In genomic region chr6:12103158-12103557, GRCh38 we compare ENCODE assay signal across 29 cellular contexts.
DNase-seq lines count a peak whose midpoint lies in the region; ATAC-seq and TF ChIP-seq lines count a peak whose summit lies in the region.
"Had no signal": no experiment of that assay in that cellular context is flagged by ENCODE, and none has a peak within 500 bp of the region (broad histone marks: within the 10 kb centered on the region; RNA-seq: fewer than 3 reads in every experiment).

No MANE protein-coding gene starts in this region.

- no peaks in the 10 kb centered on the region; the same call in 1 of the 2 replicates for H3K9me3 ChIP-seq in SK-N-SH
- H3K9me3 ChIP-seq in endodermal cell (ENCODE audit: control insufficient read depth, low read length): peaks cover 14% of the 10 kb centered on the region
- H3K9me3 ChIP-seq: A549, gastroesophageal sphincter, ovary, SJCRH30, suprapubic skin, upper lobe of right lung had no signal

- no peaks in the 10 kb centered on the region for H3K27me3 Mint-ChIP-seq in endodermal cell (ENCODE audit: insufficient read depth)
- H3K27me3 Mint-ChIP-seq: activated naive CD8-positive, alpha-beta T cell; CD4-positive, alpha-beta memory T cell; T-cell had no signal

- H2AFZ ChIP-seq in SK-N-SH (ENCODE audit: low read depth): no peak overlapping the region

- peaks cover 9% of the 10 kb centered on the region for H3K4me1 Mint-ChIP-seq in endodermal cell

- peaks cover 0 to 11% of the 10 kb centered on the region in 2 experiments for H3K36me3 ChIP-seq in SK-N-SH (replicated peaks in 1 of 2; ENCODE audit: control insufficient read depth in 1 of 2, insufficient read depth in 2 of 2, low read length in 1 of 2)
- no peaks in the 10 kb centered on the region for H3K36me3 ChIP-seq in endodermal cell (ENCODE audit: control insufficient read depth, insufficient read depth, low read length)
- H3K36me3 ChIP-seq: ovary, SJCRH30, suprapubic skin, upper lobe of right lung had no signal

- H3K27ac ChIP-seq in SK-N-SH (ENCODE audit: low read depth in 2 of 2, low read length in 1 of 2) (no peak overlapping the region; a peak in 1 of 4 replicates), endodermal cell (ENCODE audit: low read depth, low read length) (no peak overlapping the region), RWPE1 (no peak overlapping the region)
- H3K27ac ChIP-seq: A549, gastroesophageal sphincter, ovary, SJCRH30, suprapubic skin, upper lobe of right lung had no signal

- peak overlapping the region; percentile 44 for H3K27ac Mint-ChIP-seq in endodermal cell

- WGBS in SK-N-SH (ENCODE audit: low lambda C conversion rate): 86% methylated on average over 3 of the region's 3 CpGs
- WGBS in endodermal cell (ENCODE audit: insufficient coverage in 1 of 2, insufficient read length in 1 of 2), 2 experiments: 96 to 100% methylated on average over 2 of the region's 3 CpGs

- peaks cover 5% of the 10 kb centered on the region in 2 experiments; a peak in 3 of 4 replicates for H3K4me1 ChIP-seq in SK-N-SH (ENCODE audit: control insufficient read depth in 1 of 2, insufficient read depth in 2 of 2, low read depth in 1 of 2, low read length in 1 of 2)
- no peaks in the 10 kb centered on the region for H3K4me1 ChIP-seq in endodermal cell (ENCODE audit: control insufficient read depth, insufficient read depth, low read length)
- H3K4me1 ChIP-seq: A549, gastroesophageal sphincter, SJCRH30, suprapubic skin, upper lobe of right lung had no signal

- peak; percentile 35 for DNase-seq in SK-N-SH
- peak; percentile 86 for DNase-seq in NCI-H2227 (lab: John Stamatoyannopoulos, UW; ENCODE audit: unreplicated experiment)
- no peak for DNase-seq in endodermal cell
- DNase-seq in RWPE1 (ENCODE audit: low spot score): no peak
- DNase-seq in iPS-NIHi7 (ENCODE audit: extremely low spot score): no peak
- DNase-seq in NCI-H1092 (lab: John Stamatoyannopoulos, UW): no peak
- DNase-seq: activated CD4-positive, alpha-beta T cell treated with anti-CD3 and anti-CD28 coated beads, Interleukin-2, amount 50 U/mL, for 1 hour; activated CD4-positive, CD25-positive, alpha-beta regulatory T cell; activated effector memory CD4-positive, alpha-beta T cell treated with anti-CD3 and anti-CD28 coated beads, Interleukin-2, amount 50 U/mL, for 16 hours; activated T-cell treated with anti-CD3 and anti-CD28 coated beads, Interleukin-2, amount 50 U/mL, for 1 hour; AML-193; CD4-positive, alpha-beta memory T cell; hypothalamus; mesenchymal stem cell; NCI-H1436; NCI-H524 treated with DMSO at 0.1 percent for 48 hours; ovary; SJCRH30; small intestine; stimulated activated naive CD4-positive, alpha-beta T cell; T-cell; upper lobe of right lung had no signal

- peaks cover 8% of the 10 kb centered on the region for H3K79me2 ChIP-seq in SK-N-SH (ENCODE audit: insufficient read depth)

- no peak for TF ChIP-seq RAD21 in SK-N-SH (IDR thresholded peaks at IDR 0.05; ENCODE audit: low read length)

- CTCF ChIA-PET in SK-N-SH (lab: Yijun Ruan, JAX): interaction anchor here (0.7 kb wide), 1 partner anchor 447 kb away, joined by 3 read pairs; no protein-coding TSS in a partner anchor
- CTCF ChIA-PET in RWPE1 (lab: Yijun Ruan, JAX): no interaction called here

- H3K4me2 ChIP-seq in SK-N-SH: no peak overlapping the region
- H3K4me2 ChIP-seq: A549 had no signal

- peaks cover 4% of the 10 kb centered on the region; the same call in 1 of the 2 replicates for H3K9me2 ChIP-seq in SK-N-SH

- H3K36me3 Mint-ChIP-seq in endodermal cell (ENCODE audit: low read depth): peaks cover 19% of the 10 kb centered on the region

- H3K4me3 ChIP-seq in SK-N-SH (ENCODE audit: low read depth in 2 of 2, low read length in 1 of 2) (no peak overlapping the region), endodermal cell (ENCODE audit: low read length) (no peak overlapping the region)
- H3K4me3 ChIP-seq: A549, gastroesophageal sphincter, ovary, SJCRH30, suprapubic skin, upper lobe of right lung had no signal

- TF ChIP-seq EP300 in SK-N-SH (IDR thresholded peaks at IDR 0.05; ENCODE audit: borderline replicate concordance in 1 of 2, low read depth in 1 of 2, low read length in 1 of 2): no peak

- no peak overlapping the region for H3K4me3 Mint-ChIP-seq in endodermal cell
- H3K4me3 Mint-ChIP-seq: activated naive CD8-positive, alpha-beta T cell; neural crest cell; T-cell had no signal

- POLR2A ChIA-PET in SK-N-SH (lab: Yijun Ruan, JAX): interaction anchor here (0.6 kb wide), 1 partner anchor 35 kb away, joined by 3 read pairs; no protein-coding TSS in a partner anchor
- POLR2A ChIA-PET in RWPE1 (lab: Yijun Ruan, JAX; ENCODE audit: low non-redundant PET): no interaction called here

- no peaks in the 10 kb centered on the region for H3K27me3 ChIP-seq in SK-N-SH (ENCODE audit: insufficient read depth)
- no peaks in the 10 kb centered on the region for H3K27me3 ChIP-seq in endodermal cell (ENCODE audit: control insufficient read depth, insufficient read depth, low read length, poor library complexity, severe bottlenecking)
- H3K27me3 ChIP-seq: gastroesophageal sphincter, SJCRH30, suprapubic skin, upper lobe of right lung had no signal

- peaks cover 14% of the 10 kb centered on the region for H3K9me3 Mint-ChIP-seq in endodermal cell
- H3K9me3 Mint-ChIP-seq: CD4-positive, alpha-beta memory T cell; T-cell had no signal

- H3K9ac ChIP-seq in SK-N-SH (no peak overlapping the region), endodermal cell (ENCODE audit: extremely low read depth, low read length, poor library complexity, severe bottlenecking) (no peak overlapping the region)

- ATAC-seq in SK-N-SH treated with all-trans-retinoic acid at 6 μM for 48 hours (no peak), GM19023 (IDR thresholded peaks at IDR 0.05; ENCODE audit: unreplicated experiment) (no peak)
- ATAC-seq: A549, gastroesophageal sphincter, T-cell, upper lobe of right lung had no signal

- H3F3A ChIP-seq in SK-N-SH (replicated peaks; ENCODE audit: insufficient read depth): peaks cover 6% of the 10 kb centered on the region

- no peak for TF ChIP-seq CTCF in SK-N-SH (IDR thresholded peaks at IDR 0.05)
- TF ChIP-seq CTCF in endodermal cell (conservative IDR thresholded peaks at IDR 0.05): no peak
- TF ChIP-seq CTCF in RWPE1 (conservative IDR thresholded peaks at IDR 0.05; ENCODE audit: low read depth): no peak

- no peaks in the 10 kb centered on the region for H4K20me1 ChIP-seq in SK-N-SH (ENCODE audit: insufficient read depth)

TF ChIP-seq in SK-N-SH, 30 proteins besides CTCF, POLR2A, EP300 and RAD21:
- TF ChIP-seq NFIC (IDR thresholded peaks at IDR 0.05; ENCODE audit: borderline replicate concordance) (0 out of 2 replicates have a peak, but pooled peaks have one; percentile 11), GATA2 (CRISPR knock-in tag; IDR thresholded peaks at IDR 0.05) (no peak), FOXM1 (IDR thresholded peaks at IDR 0.05; ENCODE audit: low read depth) (no peak), PBX3 (IDR thresholded peaks at IDR 0.05) (0 out of 2 replicates have a peak, but pooled peaks have one; percentile 6)

TF ChIP-seq in SK-N-SH treated with all-trans-retinoic acid at 6 μM for 48 hours, 23 proteins besides CTCF, POLR2A, EP300 and RAD21:
- TF ChIP-seq TOX (CRISPR knock-in tag; IDR thresholded peaks at IDR 0.05; ENCODE audit: borderline replicate concordance) (no peak), ZNF70 (CRISPR knock-in tag; IDR thresholded peaks at IDR 0.05) (no peak), SNAI2 (CRISPR knock-in tag; IDR thresholded peaks at IDR 0.05) (no peak), ISL1 (CRISPR knock-in tag; IDR thresholded peaks at IDR 0.05) (no peak), ZNF8 (CRISPR knock-in tag; IDR thresholded peaks at IDR 0.05) (no peak), CSDC2 (CRISPR knock-in tag; IDR thresholded peaks at IDR 0.05) (no peak), PPARA (CRISPR knock-in tag; IDR thresholded peaks at IDR 0.05; ENCODE audit: borderline replicate concordance) (no peak), TCF4 (CRISPR knock-in tag; IDR thresholded peaks at IDR 0.05; ENCODE audit: borderline replicate concordance) (no peak), ESRRG (CRISPR knock-in tag; IDR thresholded peaks at IDR 0.05) (no peak), ZFP30 (CRISPR knock-in tag; IDR thresholded peaks at IDR 0.05) (no peak), RARB (CRISPR knock-in tag; IDR thresholded peaks at IDR 0.05) (no peak), GLIS3 (CRISPR knock-in tag; IDR thresholded peaks at IDR 0.05) (no peak)
TF ChIP-seq in SK-N-SH treated with all-trans-retinoic acid at 6 μM for 48 hours: peak in this region for 0.

Comparison
In these comparisons a context has a peak if more than half of its experiments do, and no peak if none do; other contexts are left out.
1. DNase-seq: peak in SK-N-SH (single experiment) and NCI-H2227 (single experiment); none in endodermal cell (single experiment), RWPE1 (single experiment), iPS-NIHi7 (single experiment) and NCI-H1092 (single experiment).